ENCODE assay signal across 8 cellular contexts in the genomic region with DNA sequence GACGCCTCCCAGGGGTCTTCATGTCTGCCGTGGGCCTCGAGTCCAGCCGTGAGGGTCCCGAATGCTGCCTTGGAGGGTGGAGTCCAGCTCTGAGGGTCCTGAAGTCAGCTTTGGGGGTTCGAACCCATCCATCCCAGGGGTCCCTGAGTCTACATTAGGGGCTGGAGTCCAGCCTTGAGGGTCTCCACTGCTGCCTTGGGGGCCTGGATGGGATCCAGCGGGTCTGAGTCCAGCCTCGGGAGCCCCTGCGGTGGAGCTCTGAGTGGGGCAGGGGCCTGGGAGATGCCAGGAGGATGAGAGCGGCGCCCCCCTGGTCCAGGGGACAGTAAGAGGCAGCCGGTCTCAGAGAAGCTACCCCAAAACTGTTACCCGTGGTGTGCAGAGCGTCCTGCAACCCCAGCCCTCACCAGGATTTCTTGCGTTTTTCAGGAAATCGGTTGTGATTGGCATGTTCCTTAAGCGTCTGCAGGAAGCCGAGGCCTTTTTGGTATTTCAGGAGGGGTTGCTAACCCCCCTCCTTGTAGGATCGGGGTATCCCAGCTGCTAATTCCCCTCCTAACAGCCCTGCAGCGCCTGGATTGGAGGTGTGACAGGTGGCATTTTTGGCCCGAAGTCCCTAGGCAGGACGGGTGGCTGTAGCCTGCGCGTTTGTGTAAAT. TPM values are rescaled to one million over a fixed set of nuclear protein-coding genes. Genes with fewer than 3 reads are reported as not detected.
DNase-seq lines count a peak whose midpoint lies in the region; FAIRE-seq and TF ChIP-seq lines count a peak whose summit lies in the region.

No MANE protein-coding gene starts in this region.

- H3K9me3 ChIP-seq in Peyer's patch, result no peaks in the 10 kb centered on the region
- peaks cover 0 to 3% of the 10 kb centered on the region in 2 donors for H3K9me3 ChIP-seq in esophagus (ENCODE audit: control insufficient read depth in 2 of 2, insufficient read depth in 1 of 2, low read depth in 1 of 2, low read length in 1 of 2)
- H3K9me3 ChIP-seq in neuron (ENCODE audit: low read length), result no peaks in the 10 kb centered on the region

- no peak overlapping the region for H2AFZ ChIP-seq in neuron (ENCODE audit: low read depth, low read length)

- peak overlapping the region in 1 of 4 donors; percentile 93 for H3K27ac ChIP-seq in Peyer's patch
- H3K27ac ChIP-seq in esophagus (ENCODE audit: low read depth in 2 of 2, low read length in 1 of 2), result no peak overlapping the region

- DNase-seq in CD1c-positive myeloid dendritic cell (ENCODE audit: extremely low spot score), result peak; percentile 32
- DNase-seq in Peyer's patch, result no peak
- no peak for DNase-seq in SIG-M5 treated with dmso at 0.1 percent for 504 hours (lab: John Stamatoyannopoulos, UW; ENCODE audit: unreplicated experiment)
- DNase-seq in NCI-H1436 treated with DMSO at 0.1 percent for 48 hours (lab: John Stamatoyannopoulos, UW), result no peak
- DNase-seq in foreskin melanocyte, result no peak
- no peak for DNase-seq in GM19239 (ENCODE audit: insufficient read length, low spot score)

- H3K4me3 ChIP-seq in Peyer's patch (peak overlapping the region; percentile 80 to 94 (median 89)), esophagus (ENCODE audit: low read depth in 1 of 2, low read length in 2 of 2) (peak overlapping the region; percentile 75 to 93), neuron (ENCODE audit: low read length) (peak overlapping the region; percentile 86)

- FAIRE-seq in GM19239 (lab: Jason Lieb, UNC), result no peak

- H3K27me3 ChIP-seq in Peyer's patch, result no peaks in the 10 kb centered on the region
- H3K27me3 ChIP-seq in esophagus (ENCODE audit: control insufficient read depth in 1 of 2, insufficient read depth in 2 of 2, low read length in 2 of 2), result no peaks in the 10 kb centered on the region
- no peaks in the 10 kb centered on the region for H3K27me3 ChIP-seq in neuron (ENCODE audit: insufficient read depth, low read length)

- peaks cover 0 to 15% (median 9%) of the 10 kb centered on the region in 4 donors for H3K4me1 ChIP-seq in Peyer's patch
- H3K4me1 ChIP-seq in esophagus (ENCODE audit: control insufficient read depth in 2 of 2, insufficient read depth in 2 of 2, low read length in 1 of 2), result peaks cover 9% of the 10 kb centered on the region in 2 donors
- H3K4me1 ChIP-seq in neuron (ENCODE audit: insufficient read depth, low read length), result peaks cover 8% of the 10 kb centered on the region

- 3 to 4% methylated on average over 24 of the region's 24 CpGs for WGBS in esophagus, 2 donors

- no peak for TF ChIP-seq POLR2A in Peyer's patch (IDR thresholded peaks at IDR 0.05)

- TF ChIP-seq CTCF in Peyer's patch (IDR thresholded peaks at IDR 0.05), result no peak

- H3K36me3 ChIP-seq in Peyer's patch, result peaks cover 0 to 10% (median 0%) of the 10 kb centered on the region in 3 donors
- H3K36me3 ChIP-seq in esophagus (ENCODE audit: control insufficient read depth in 2 of 2, insufficient read depth in 2 of 2, low read length in 1 of 2), result peaks cover 0 to 10% of the 10 kb centered on the region in 2 donors
- peaks cover 9% of the 10 kb centered on the region for H3K36me3 ChIP-seq in neuron (ENCODE audit: insufficient read depth, low read length)

RNA-seq across cellular contexts. Expression of a gene that starts 1.7 kb away (rescaled TPM):
- 10 to 100 TPM; 17.9 to 38.5 (median 30.8) TPM for total RNA-seq in Peyer's patch
- polyA plus RNA-seq in esophagus, result 10 to 100 TPM; 26.4 to 35.3 TPM

RNA-seq across cellular contexts. Expression of a gene that starts 39.1 kb away (rescaled TPM):
- total RNA-seq in Peyer's patch, result 10 to 100 TPM; 12.7 to 73.4 (median 18.9) TPM
- polyA plus RNA-seq in esophagus, result 10 to 100 TPM; 14.5 to 19.3 TPM
